9 cellular contexts compared by ENCODE assay signal in genomic region chr1:161185732-161186311, GRCh38. TPM values are rescaled to one million over a fixed set of nuclear protein-coding genes. Genes with fewer than 3 reads are reported as not detected.
DNase-seq lines count a peak whose midpoint lies in the region; ATAC-seq and TF ChIP-seq lines count a peak whose summit lies in the region.
"Had no signal": no experiment of that assay in that cellular context is flagged by ENCODE, and none has a peak within 500 bp of the region (broad histone marks: within the 10 kb centered on the region; RNA-seq: fewer than 3 reads in every experiment).

No MANE protein-coding gene starts in this region.

- H3K36me3 ChIP-seq in mucosa of rectum (ENCODE audit: control insufficient read depth in 2 of 2, insufficient read depth in 2 of 2, low read length in 2 of 2) (no peaks in the 10 kb centered on the region), MG63 (peaks cover 9% of the 10 kb centered on the region), endodermal cell (ENCODE audit: control insufficient read depth, insufficient read depth, low read length) (no peaks in the 10 kb centered on the region)
- H3K36me3 ChIP-seq: SJSA1 had no signal

- peak overlapping the region; percentile 65 to 86 for H3K27ac ChIP-seq in mucosa of rectum (ENCODE audit: low read depth in 2 of 2, low read length in 2 of 2)
- no peak overlapping the region for H3K27ac ChIP-seq in endodermal cell (ENCODE audit: low read depth, low read length)
- H3K27ac ChIP-seq: SJSA1 had no signal

- H3K9me3 ChIP-seq in mucosa of rectum (ENCODE audit: control insufficient read depth in 2 of 2, low read length in 2 of 2) (no peaks in the 10 kb centered on the region), MG63 (no peaks in the 10 kb centered on the region), endodermal cell (ENCODE audit: control insufficient read depth, low read length) (no peaks in the 10 kb centered on the region)
- H3K9me3 ChIP-seq: SJSA1 had no signal

- peak; percentile 24 for ATAC-seq in HG03196 (IDR thresholded peaks at IDR 0.05; ENCODE audit: unreplicated experiment)
- no peak for ATAC-seq in activated T-helper 17 cell treated with anti-CD3 and anti-CD28 coated beads, Interleukin-2, amount 50 U/mL, for 72 hours (replicated peaks)
- no peak for ATAC-seq in WTC11

- POLR2A ChIA-PET in WTC11 (lab: Charles Lee): no interaction called here

- DNase-seq in activated CD4-positive, alpha-beta T cell treated with anti-CD3 and anti-CD28 coated beads, Interleukin-2, amount 10 ng/mL, durations not matched to agents 24 days and 14 days: no peak
- no peak for DNase-seq in activated CD4-positive, alpha-beta T cell treated with anti-CD3 and anti-CD28 coated beads for 4 hours
- DNase-seq in MG63: no peak
- no peak for DNase-seq in WTC11 (ENCODE audit: low spot score)
- DNase-seq in endodermal cell: no peak

- no peak for TF ChIP-seq CTCF in WTC11 (IDR thresholded peaks at IDR 0.05)
- no peak for TF ChIP-seq CTCF in endodermal cell (conservative IDR thresholded peaks at IDR 0.05)

- no peaks in the 10 kb centered on the region for H3K27me3 ChIP-seq in mucosa of rectum (ENCODE audit: control insufficient read depth in 2 of 2, insufficient read depth in 2 of 2, low read length in 2 of 2)
- H3K27me3 ChIP-seq in MG63: no peaks in the 10 kb centered on the region
- H3K27me3 ChIP-seq in endodermal cell (ENCODE audit: control insufficient read depth, insufficient read depth, low read length, poor library complexity, severe bottlenecking): no peaks in the 10 kb centered on the region
- H3K27me3 ChIP-seq: SJSA1 had no signal

- H3K4me1 Mint-ChIP-seq in activated CD4-positive, alpha-beta T cell treated with anti-CD3 and anti-CD28 coated beads, Interleukin-2, amount 10 ng/mL, durations not matched to agents 24 days and 14 days: peaks cover 63% of the 10 kb centered on the region
- H3K4me1 Mint-ChIP-seq in activated T-helper 17 cell treated with anti-CD3 and anti-CD28 coated beads, Interleukin-2, amount 50 U/mL, for 72 hours: peaks cover 57% of the 10 kb centered on the region
- H3K4me1 Mint-ChIP-seq in WTC11 (peaks cover 9% of the 10 kb centered on the region), endodermal cell (no peaks in the 10 kb centered on the region)

- intact Hi-C loops in activated CD4-positive, alpha-beta T cell treated with anti-CD3 and anti-CD28 coated beads, Interleukin-2, amount 10 ng/mL, durations not matched to agents 24 days and 14 days (cut with micrococcal nuclease): loop anchor here (2.0 kb wide), 1 partner anchor 17 kb away; the partner anchor contains the start of gene NDUFS2

- CTCF ChIA-PET in WTC11 (lab: Charles Lee): interaction anchor here (0.7 kb wide), 1 partner anchor 9 kb away, joined by 3 read pairs; the partner anchor contains the start of gene B4GALT3

- whole genome bisulfite sequencing in endodermal cell (ENCODE audit: insufficient coverage in 1 of 2, insufficient read length in 1 of 2), 2 experiments: 88 to 100% methylated on average over 1 to 2 of the region's 2 CpGs

- H3K4me3 Mint-ChIP-seq in activated CD4-positive, alpha-beta T cell treated with anti-CD3 and anti-CD28 coated beads, Interleukin-2, amount 10 ng/mL, durations not matched to agents 24 days and 14 days: peak overlapping the region; percentile 75
- H3K4me3 Mint-ChIP-seq in activated T-helper 17 cell treated with anti-CD3 and anti-CD28 coated beads, Interleukin-2, amount 50 U/mL, for 72 hours: peak overlapping the region; percentile 69
- H3K4me3 Mint-ChIP-seq in WTC11: no peak overlapping the region
- no peak overlapping the region for H3K4me3 Mint-ChIP-seq in endodermal cell

- H3K4me3 ChIP-seq in mucosa of rectum (ENCODE audit: low read length in 2 of 2) (peak overlapping the region in 1 of 2 donors; percentile 56), MG63 (no peak overlapping the region), endodermal cell (ENCODE audit: low read length) (no peak overlapping the region)
- H3K4me3 ChIP-seq: SJSA1 had no signal

- H3K4me1 ChIP-seq in mucosa of rectum (ENCODE audit: control insufficient read depth in 2 of 2, insufficient read depth in 2 of 2, low read length in 2 of 2) (peaks cover 0 to 13% of the 10 kb centered on the region in 2 donors), endodermal cell (ENCODE audit: control insufficient read depth, insufficient read depth, low read length) (no peaks in the 10 kb centered on the region)

- no peaks in the 10 kb centered on the region for H3K36me3 Mint-ChIP-seq in activated CD4-positive, alpha-beta T cell treated with anti-CD3 and anti-CD28 coated beads, Interleukin-2, amount 10 ng/mL, durations not matched to agents 24 days and 14 days (ENCODE audit: low read depth)
- no peaks in the 10 kb centered on the region for H3K36me3 Mint-ChIP-seq in activated T-helper 17 cell treated with anti-CD3 and anti-CD28 coated beads, Interleukin-2, amount 50 U/mL, for 72 hours (ENCODE audit: low read depth)
- H3K36me3 Mint-ChIP-seq in WTC11 (no peaks in the 10 kb centered on the region), endodermal cell (ENCODE audit: low read depth) (no peaks in the 10 kb centered on the region)

- H3K9me3 Mint-ChIP-seq in activated CD4-positive, alpha-beta T cell treated with anti-CD3 and anti-CD28 coated beads, Interleukin-2, amount 10 ng/mL, durations not matched to agents 24 days and 14 days: no peaks in the 10 kb centered on the region
- H3K9me3 Mint-ChIP-seq in activated T-helper 17 cell treated with anti-CD3 and anti-CD28 coated beads, Interleukin-2, amount 50 U/mL, for 72 hours: no peaks in the 10 kb centered on the region
- no peaks in the 10 kb centered on the region for H3K9me3 Mint-ChIP-seq in WTC11
- no peaks in the 10 kb centered on the region for H3K9me3 Mint-ChIP-seq in endodermal cell

- H3K27ac Mint-ChIP-seq in activated CD4-positive, alpha-beta T cell treated with anti-CD3 and anti-CD28 coated beads, Interleukin-2, amount 10 ng/mL, durations not matched to agents 24 days and 14 days: peak overlapping the region; percentile 96
- peak overlapping the region; percentile 85 for H3K27ac Mint-ChIP-seq in activated T-helper 17 cell treated with anti-CD3 and anti-CD28 coated beads, Interleukin-2, amount 50 U/mL, for 72 hours
- H3K27ac Mint-ChIP-seq in WTC11 (no peak overlapping the region), endodermal cell (no peak overlapping the region)

- peak overlapping the region in 1 of 2 donors; percentile 56 for H3K9ac ChIP-seq in mucosa of rectum (ENCODE audit: low read depth in 1 of 2, low read length in 2 of 2)
- H3K9ac ChIP-seq in endodermal cell (ENCODE audit: extremely low read depth, low read length, poor library complexity, severe bottlenecking): no peak overlapping the region

- H3K27me3 Mint-ChIP-seq in activated CD4-positive, alpha-beta T cell treated with anti-CD3 and anti-CD28 coated beads, Interleukin-2, amount 10 ng/mL, durations not matched to agents 24 days and 14 days: no peaks in the 10 kb centered on the region
- no peaks in the 10 kb centered on the region for H3K27me3 Mint-ChIP-seq in activated T-helper 17 cell treated with anti-CD3 and anti-CD28 coated beads, Interleukin-2, amount 50 U/mL, for 72 hours
- H3K27me3 Mint-ChIP-seq in WTC11 (ENCODE audit: low read depth) (no peaks in the 10 kb centered on the region; the same call in 1 of the 2 replicates), endodermal cell (ENCODE audit: insufficient read depth) (no peaks in the 10 kb centered on the region)

RNA-seq across cellular contexts. Expression of gene B4GALT3, which starts 8.5 kb away (rescaled TPM):
- total RNA-seq in activated CD4-positive, alpha-beta T cell treated with anti-CD3 and anti-CD28 coated beads, Interleukin-2, amount 10 ng/mL, durations not matched to agents 24 days and 14 days: 65.1 and 69.9 TPM in 2 replicates
- total RNA-seq in activated T-helper 17 cell treated with anti-CD3 and anti-CD28 coated beads, Interleukin-2, amount 50 U/mL, for 72 hours: 10 to 100 TPM; 55.7 to 60.9 TPM
- 20.5 and 25.7 TPM in 2 replicates for total RNA-seq in MG63 (2014; rRNA removed; shearing (Covaris generic); ENCODE audit: low replicate concordance)
- total RNA-seq in WTC11 (2021): 40.1 to 44.8 TPM (median 40.7 TPM) in 3 replicates
- 10 to 100 TPM; 30.4 to 37.9 TPM for total RNA-seq in endodermal cell
- 46.8 TPM for polyA plus RNA-seq in endodermal cell (2013, experiment 1 of 2)
- polyA plus RNA-seq in endodermal cell (2013, experiment 2 of 2): 41.5 TPM

RNA-seq across cellular contexts. Expression of gene ADAMTS4, which starts 13.0 kb away (rescaled TPM):
- total RNA-seq in activated CD4-positive, alpha-beta T cell treated with anti-CD3 and anti-CD28 coated beads, Interleukin-2, amount 10 ng/mL, durations not matched to agents 24 days and 14 days: 0.33 and 0.66 TPM in 2 replicates
- 1 to 10 TPM; 2.2 to 3.1 TPM for total RNA-seq in activated T-helper 17 cell treated with anti-CD3 and anti-CD28 coated beads, Interleukin-2, amount 50 U/mL, for 72 hours
- total RNA-seq in MG63 (2014; rRNA removed; shearing (Covaris generic); ENCODE audit: low replicate concordance): 3.6 and 5.2 TPM in 2 replicates
- total RNA-seq in WTC11 (2021): 9.1 to 11.2 TPM (median 10.0 TPM) in 3 replicates
- total RNA-seq in endodermal cell: 1 to 10 TPM; 4.4 to 9.6 TPM
- polyA plus RNA-seq in endodermal cell (2013, experiment 1 of 2): 5.7 TPM
- 4.6 TPM for polyA plus RNA-seq in endodermal cell (2013, experiment 2 of 2)
- total RNA-seq: SJSA1 had no signal

RNA-seq across cellular contexts. Expression of gene NDUFS2, which starts 16.3 kb away (rescaled TPM):
- 88.4 and 89.6 TPM in 2 replicates for total RNA-seq in activated CD4-positive, alpha-beta T cell treated with anti-CD3 and anti-CD28 coated beads, Interleukin-2, amount 10 ng/mL, durations not matched to agents 24 days and 14 days
- 100 to 1,000 TPM in 1 of 2 donors, 10 to 100 TPM in 1; 96.5 to 102 TPM for total RNA-seq in activated T-helper 17 cell treated with anti-CD3 and anti-CD28 coated beads, Interleukin-2, amount 50 U/mL, for 72 hours
- total RNA-seq in MG63 (2014; rRNA removed; shearing (Covaris generic); ENCODE audit: low replicate concordance): 129 and 194 TPM in 2 replicates
- total RNA-seq in WTC11 (2021) (105 to 108 TPM (median 105 TPM) in 3 replicates), endodermal cell (10 to 100 TPM; 83.5 to 100.0 TPM)
- polyA plus RNA-seq in endodermal cell (2013, experiment 1 of 2): 130 TPM
- 112 TPM for polyA plus RNA-seq in endodermal cell (2013, experiment 2 of 2)

RNA-seq across cellular contexts. Expression of gene PPOX, which starts 19.6 kb away (rescaled TPM):
- total RNA-seq in activated CD4-positive, alpha-beta T cell treated with anti-CD3 and anti-CD28 coated beads, Interleukin-2, amount 10 ng/mL, durations not matched to agents 24 days and 14 days: 28.6 and 31.1 TPM in 2 replicates
- 10 to 100 TPM; 27.3 to 44.9 TPM for total RNA-seq in activated T-helper 17 cell treated with anti-CD3 and anti-CD28 coated beads, Interleukin-2, amount 50 U/mL, for 72 hours
- 7.9 and 40.3 TPM in 2 replicates for total RNA-seq in MG63 (2014; rRNA removed; shearing (Covaris generic); ENCODE audit: low replicate concordance)
- total RNA-seq in WTC11 (2021): 39.8 to 44.8 TPM (median 43.4 TPM) in 3 replicates
- 10 to 100 TPM; 46.4 to 47.2 TPM for total RNA-seq in endodermal cell
- polyA plus RNA-seq in endodermal cell (2013, experiment 1 of 2): 47.2 TPM
- polyA plus RNA-seq in endodermal cell (2013, experiment 2 of 2): 43.1 TPM

RNA-seq across cellular contexts. Expression of gene USP21, which starts 26.5 kb away (rescaled TPM):
- total RNA-seq in activated CD4-positive, alpha-beta T cell treated with anti-CD3 and anti-CD28 coated beads, Interleukin-2, amount 10 ng/mL, durations not matched to agents 24 days and 14 days: 32.7 and 34.7 TPM in 2 replicates
- total RNA-seq in activated T-helper 17 cell treated with anti-CD3 and anti-CD28 coated beads, Interleukin-2, amount 50 U/mL, for 72 hours: 10 to 100 TPM; 28.6 to 30.1 TPM
- 3.5 and 4.2 TPM in 2 replicates for total RNA-seq in MG63 (2014; rRNA removed; shearing (Covaris generic); ENCODE audit: low replicate concordance)
- 30.7 to 31.1 TPM (median 30.8 TPM) in 3 replicates for total RNA-seq in WTC11 (2021)
- 10 to 100 TPM; 26.7 to 39.7 TPM for total RNA-seq in endodermal cell
- polyA plus RNA-seq in endodermal cell (2013, experiment 1 of 2): 42.7 TPM
- polyA plus RNA-seq in endodermal cell (2013, experiment 2 of 2): 36.0 TPM

Comparison
In these comparisons a context has a peak if more than half of its experiments do, and no peak if none do; other contexts are left out.
1. H3K27ac Mint-ChIP-seq: peak in activated CD4-positive, alpha-beta T cell treated with anti-CD3 and anti-CD28 coated beads, Interleukin-2, amount 10 ng/mL, durations not matched to agents 24 days and 14 days (single experiment) and activated T-helper 17 cell treated with anti-CD3 and anti-CD28 coated beads, Interleukin-2, amount 50 U/mL, for 72 hours (single experiment); none in WTC11 (single experiment) and endodermal cell (single experiment).
2. H3K4me3 Mint-ChIP-seq: peak in activated CD4-positive, alpha-beta T cell treated with anti-CD3 and anti-CD28 coated beads, Interleukin-2, amount 10 ng/mL, durations not matched to agents 24 days and 14 days (single experiment) and activated T-helper 17 cell treated with anti-CD3 and anti-CD28 coated beads, Interleukin-2, amount 50 U/mL, for 72 hours (single experiment); none in WTC11 (single experiment) and endodermal cell (single experiment).